7 cellular contexts compared by ENCODE assay signal in the genomic region with DNA sequence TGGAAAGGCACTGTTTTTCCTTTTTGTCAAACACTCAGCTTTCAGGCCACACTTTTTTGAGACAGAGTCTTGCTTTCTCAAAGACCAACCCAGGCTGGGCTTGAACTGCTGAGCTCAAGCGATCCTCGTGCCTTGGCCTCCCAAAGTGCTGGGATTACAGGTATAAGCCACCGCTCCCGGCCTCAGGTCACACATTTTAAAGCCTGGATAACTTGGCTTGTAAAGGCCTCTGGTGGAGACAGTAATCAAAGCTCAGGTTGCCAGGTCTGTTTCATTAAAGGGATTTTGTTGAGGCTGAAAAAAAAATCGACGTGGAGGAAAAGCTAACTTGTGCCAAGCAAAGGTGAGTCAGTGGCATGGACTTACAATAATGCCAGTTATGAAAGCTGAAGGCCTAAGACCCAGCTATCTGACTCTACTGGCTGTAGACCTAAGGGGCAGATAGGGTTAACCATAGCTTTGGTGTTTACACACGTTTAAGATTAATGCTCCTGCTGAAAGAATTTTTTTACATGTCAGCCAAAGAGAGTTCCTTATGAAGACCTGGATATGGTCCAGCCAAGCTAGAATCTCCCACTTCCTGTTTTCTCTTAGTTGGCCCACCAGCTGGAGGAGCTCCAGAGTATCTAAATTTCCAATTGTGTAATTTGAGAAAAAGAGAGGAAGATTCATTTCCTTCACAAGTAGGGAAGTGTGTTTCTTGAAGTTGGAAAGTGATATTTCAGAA. TPM values are rescaled to one million over a fixed set of nuclear protein-coding genes. Genes with fewer than 3 reads are reported as not detected.
DNase-seq lines count a peak whose midpoint lies in the region; ATAC-seq and TF ChIP-seq lines count a peak whose summit lies in the region.

No MANE protein-coding gene starts in this region.

- no CpG with 5 or more reads among the region's 7 CpGs for WGBS in mesendoderm (ENCODE audit: extremely low coverage, insufficient coverage, low lambda C conversion rate)
- WGBS in urinary bladder: 6% methylated on average over 7 of the region's 7 CpGs

- H3K18ac ChIP-seq in mesendoderm (ENCODE audit: low read length): no peak overlapping the region

- H4K20me1 ChIP-seq in DOHH2 (ENCODE audit: control insufficient read depth, insufficient read depth, low read depth, low read length): no peaks in the 10 kb centered on the region

- ATAC-seq in GM21515 (IDR thresholded peaks at IDR 0.05; ENCODE audit: unreplicated experiment): no peak

- H3K27me3 ChIP-seq in DOHH2 (ENCODE audit: control insufficient read depth, low read length) (no peaks in the 10 kb centered on the region), SJSA1 (replicated peaks) (no peaks in the 10 kb centered on the region), dorsolateral prefrontal cortex (no peaks in the 10 kb centered on the region), mesendoderm (ENCODE audit: insufficient read depth, low read length, poor library complexity) (no peaks in the 10 kb centered on the region)

- no peak overlapping the region for H3K23ac ChIP-seq in mesendoderm (ENCODE audit: low read length)

- H3K36me3 ChIP-seq in DOHH2 (ENCODE audit: control insufficient read depth, low read length) (peaks cover 9% of the 10 kb centered on the region), SJSA1 (peaks cover 19% of the 10 kb centered on the region), mesendoderm (ENCODE audit: control insufficient read depth, insufficient read depth, low read length) (no peaks in the 10 kb centered on the region), urinary bladder (ENCODE audit: insufficient read depth) (no peaks in the 10 kb centered on the region)

- no peak overlapping the region for H2BK5ac ChIP-seq in mesendoderm (ENCODE audit: low read length)

- DNase-seq in SJSA1 (ENCODE audit: low read depth in 1 of 2, low spot score in 2 of 2): peak; percentile 73 to 91
- peak in 1 of 10 donors; percentile 17 for DNase-seq in dorsolateral prefrontal cortex
- peak; percentile 47 for DNase-seq in mesendoderm

- intact Hi-C loops in dorsolateral prefrontal cortex (cut with DNase I): loop anchor here (2.0 to 5.0 kb wide), 7 partner anchors 47 to 215 kb away; a partner anchor contains a TSS

- H3K4me2 ChIP-seq in DOHH2 (ENCODE audit: low read length) (peak overlapping the region; percentile 98), mesendoderm (ENCODE audit: low read length) (peak overlapping the region; percentile 49)

- no peak overlapping the region for H2BK120ac ChIP-seq in mesendoderm (ENCODE audit: low read depth, low read length)

- no peak overlapping the region for H2BK15ac ChIP-seq in mesendoderm (replicated peaks; ENCODE audit: low read depth)

- peak overlapping the region; percentile 80 for H3K9ac ChIP-seq in mesendoderm (ENCODE audit: low read length)

- peaks cover 18% of the 10 kb centered on the region for H3F3A ChIP-seq in DOHH2 (ENCODE audit: control insufficient read depth, insufficient read depth)

- H3K4me3 ChIP-seq in DOHH2 (ENCODE audit: low read length) (peak overlapping the region; percentile 87), SJSA1 (peak overlapping the region; percentile 52), dorsolateral prefrontal cortex (peak overlapping the region; percentile 58 to 98 (median 82)), mesendoderm (ENCODE audit: low read length) (peak overlapping the region; percentile 88), urinary bladder (ENCODE audit: low read depth, low read length) (peak overlapping the region; percentile 56)

- H2AK5ac ChIP-seq in mesendoderm (ENCODE audit: low read length): no peak overlapping the region

- H3K4me1 ChIP-seq in DOHH2 (ENCODE audit: control insufficient read depth, low read length) (peaks cover 26% of the 10 kb centered on the region), SJSA1 (replicated peaks) (peaks cover 45% of the 10 kb centered on the region), mesendoderm (ENCODE audit: control insufficient read depth, low read depth, low read length) (peaks cover 5% of the 10 kb centered on the region), urinary bladder (ENCODE audit: insufficient read depth) (peaks cover 2% of the 10 kb centered on the region)

- peak overlapping the region; percentile 41 for H3K4ac ChIP-seq in mesendoderm (ENCODE audit: low read depth, low read length)

- H3K56ac ChIP-seq in mesendoderm (ENCODE audit: low read length): peak overlapping the region; percentile 89

- H3K27ac ChIP-seq in DOHH2 (ENCODE audit: low read depth, low read length) (peak overlapping the region; percentile 97), SJSA1 (peak overlapping the region; percentile 78), dorsolateral prefrontal cortex (peak overlapping the region; percentile 80 to 100 (median 98)), mesendoderm (ENCODE audit: low read depth, low read length) (peak overlapping the region; percentile 48), urinary bladder (ENCODE audit: low read depth) (peak overlapping the region; percentile 96)

- no peak for TF ChIP-seq EP300 in Ishikawa (IDR thresholded peaks at IDR 0.05; ENCODE audit: borderline replicate concordance)

- H4K5ac ChIP-seq in mesendoderm (ENCODE audit: low read length): no peak overlapping the region

- H3K9me2 ChIP-seq in DOHH2 (replicated peaks; ENCODE audit: control insufficient read depth, low read length): no peaks in the 10 kb centered on the region

- H3K79me2 ChIP-seq in DOHH2 (ENCODE audit: control insufficient read depth, low read length) (peaks cover 40% of the 10 kb centered on the region), mesendoderm (ENCODE audit: control insufficient read depth, insufficient read depth, low read length) (no peaks in the 10 kb centered on the region)

- H4K8ac ChIP-seq in mesendoderm (ENCODE audit: low read depth, low read length): peak overlapping the region; percentile 97

- TF ChIP-seq RAD21 in Ishikawa (IDR thresholded peaks at IDR 0.05; ENCODE audit: low read depth): no peak; the same call in 1 of the 2 replicates

- TF ChIP-seq CTCF in DOHH2 (IDR thresholded peaks at IDR 0.05; ENCODE audit: low read depth, low read length, poor library complexity, severe bottlenecking) (peak; percentile 47), dorsolateral prefrontal cortex (IDR thresholded peaks at IDR 0.05 in 54 of 56, conservative IDR thresholded peaks at IDR 0.05 in 2 of 56; ENCODE audit: low read depth in 1 of 56, partially characterized antibody in 56 of 56) (peak in 19 of 56 donors; percentile 9 to 35 (median 16))

- H3K79me1 ChIP-seq in mesendoderm (ENCODE audit: low read length): no peaks in the 10 kb centered on the region

- H3K9me3 ChIP-seq in DOHH2 (ENCODE audit: control insufficient read depth, insufficient read depth, low read length) (no peaks in the 10 kb centered on the region), SJSA1 (replicated peaks) (no peaks in the 10 kb centered on the region)

TF ChIP-seq in Ishikawa, 13 proteins besides CTCF, POLR2A, EP300 and RAD21 (continues in another document):
- no peak for TF ChIP-seq TAF1 (IDR thresholded peaks at IDR 0.05; ENCODE audit: low read depth)
- TF ChIP-seq CREB1 (IDR thresholded peaks at IDR 0.05; ENCODE audit: low read depth): no peak
- 0 out of 2 replicates have a peak, but pooled peaks have one; percentile 2 for TF ChIP-seq CEBPB (IDR thresholded peaks at IDR 0.05)
- no peak for TF ChIP-seq TCF12 (IDR thresholded peaks at IDR 0.05; ENCODE audit: low read depth)
- TF ChIP-seq, protein P1, sequence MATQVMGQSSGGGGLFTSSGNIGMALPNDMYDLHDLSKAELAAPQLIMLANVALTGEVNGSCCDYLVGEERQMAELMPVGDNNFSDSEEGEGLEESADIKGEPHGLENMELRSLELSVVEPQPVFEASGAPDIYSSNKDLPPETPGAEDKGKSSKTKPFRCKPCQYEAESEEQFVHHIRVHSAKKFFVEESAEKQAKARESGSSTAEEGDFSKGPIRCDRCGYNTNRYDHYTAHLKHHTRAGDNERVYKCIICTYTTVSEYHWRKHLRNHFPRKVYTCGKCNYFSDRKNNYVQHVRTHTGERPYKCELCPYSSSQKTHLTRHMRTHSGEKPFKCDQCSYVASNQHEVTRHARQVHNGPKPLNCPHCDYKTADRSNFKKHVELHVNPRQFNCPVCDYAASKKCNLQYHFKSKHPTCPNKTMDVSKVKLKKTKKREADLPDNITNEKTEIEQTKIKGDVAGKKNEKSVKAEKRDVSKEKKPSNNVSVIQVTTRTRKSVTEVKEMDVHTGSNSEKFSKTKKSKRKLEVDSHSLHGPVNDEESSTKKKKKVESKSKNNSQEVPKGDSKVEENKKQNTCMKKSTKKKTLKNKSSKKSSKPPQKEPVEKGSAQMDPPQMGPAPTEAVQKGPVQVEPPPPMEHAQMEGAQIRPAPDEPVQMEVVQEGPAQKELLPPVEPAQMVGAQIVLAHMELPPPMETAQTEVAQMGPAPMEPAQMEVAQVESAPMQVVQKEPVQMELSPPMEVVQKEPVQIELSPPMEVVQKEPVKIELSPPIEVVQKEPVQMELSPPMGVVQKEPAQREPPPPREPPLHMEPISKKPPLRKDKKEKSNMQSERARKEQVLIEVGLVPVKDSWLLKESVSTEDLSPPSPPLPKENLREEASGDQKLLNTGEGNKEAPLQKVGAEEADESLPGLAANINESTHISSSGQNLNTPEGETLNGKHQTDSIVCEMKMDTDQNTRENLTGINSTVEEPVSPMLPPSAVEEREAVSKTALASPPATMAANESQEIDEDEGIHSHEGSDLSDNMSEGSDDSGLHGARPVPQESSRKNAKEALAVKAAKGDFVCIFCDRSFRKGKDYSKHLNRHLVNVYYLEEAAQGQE (IDR thresholded peaks at IDR 0.05; ENCODE audit: low read depth): no peak

RNA-seq across cellular contexts. Expression of a gene that starts 0.9 kb away (rescaled TPM):
- total RNA-seq in SJSA1 (2014; rRNA removed; shearing (Covaris generic)): 57.4 and 96.2 TPM in 2 replicates
- total RNA-seq in dorsolateral prefrontal cortex: 100 to 1,000 TPM in 22 of 120 experiments, 10 to 100 TPM in 98; 77.1 to 121 (median 91.7) TPM
- 17.0 TPM for polyA plus RNA-seq in mesendoderm (2013, experiment 1 of 2)
- polyA plus RNA-seq in mesendoderm (2013, experiment 2 of 2): 17.1 TPM
- 95.9 TPM for total RNA-seq in urinary bladder
- polyA plus RNA-seq in urinary bladder: 65.1 TPM

RNA-seq across cellular contexts. Expression of a gene that starts 39.8 kb away (rescaled TPM):
- total RNA-seq in SJSA1 (2014; rRNA removed; shearing (Covaris generic)): 3.9 and 6.2 TPM in 2 replicates
- 10 to 100 TPM in 19 of 120 experiments, 1 to 10 TPM in 101; 1.8 to 12.8 (median 6.6) TPM for total RNA-seq in dorsolateral prefrontal cortex
- 1.9 TPM for polyA plus RNA-seq in mesendoderm (2013, experiment 1 of 2)
- 2.0 TPM for polyA plus RNA-seq in mesendoderm (2013, experiment 2 of 2)
- 10.7 TPM for total RNA-seq in urinary bladder
- polyA plus RNA-seq in urinary bladder: 4.4 TPM

RNA-seq across cellular contexts. Expression of a gene that starts 46.8 kb away (rescaled TPM):
- 44.4 and 47.1 TPM in 2 replicates for total RNA-seq in SJSA1 (2014; rRNA removed; shearing (Covaris generic))
- total RNA-seq in dorsolateral prefrontal cortex (10 to 100 TPM in 58 of 120 experiments, 1 to 10 TPM in 62; 3.9 to 29.8 (median 9.9) TPM), urinary bladder (23.3 TPM)
- 17.2 TPM for polyA plus RNA-seq in mesendoderm (2013, experiment 1 of 2)
- polyA plus RNA-seq in mesendoderm (2013, experiment 2 of 2): 17.4 TPM
- 3.5 TPM for polyA plus RNA-seq in urinary bladder

RNA-seq across cellular contexts. Expression of a gene that starts 56.5 kb away (rescaled TPM):
- not detected in 2 replicates for total RNA-seq in SJSA1 (2014; rRNA removed; shearing (Covaris generic))
- total RNA-seq in dorsolateral prefrontal cortex: 1 to 10 TPM in 6 of 120 experiments, under 1 TPM in 7, not detected in 107; 0.46 to 1.6 (median 0.96) TPM
- not detected for polyA plus RNA-seq in mesendoderm (2013, experiment 1 of 2)
- polyA plus RNA-seq in mesendoderm (2013, experiment 2 of 2): not detected
- not detected for total RNA-seq in urinary bladder
- polyA plus RNA-seq in urinary bladder: not detected

Comparison
In these comparisons a context has a peak if more than half of its experiments do, and no peak if none do; other contexts are left out.
1. H3K27ac ChIP-seq: peak in every context shown above with its lines; median percentile 98 in dorsolateral prefrontal cortex; 97 in DOHH2; 96 in urinary bladder; 78 in SJSA1; 48 in mesendoderm.